In genomic region chr1:63269571-63269970, GRCh38 we compare ENCODE assay signal across 1 cellular context.
TF ChIP-seq lines count a peak whose summit lies in the region.

No MANE protein-coding gene starts in this region.

TF ChIP-seq in GM23338, 12 proteins besides CTCF, POLR2A, EP300 and RAD21 (continued from another document):
- TF ChIP-seq, protein P1, sequence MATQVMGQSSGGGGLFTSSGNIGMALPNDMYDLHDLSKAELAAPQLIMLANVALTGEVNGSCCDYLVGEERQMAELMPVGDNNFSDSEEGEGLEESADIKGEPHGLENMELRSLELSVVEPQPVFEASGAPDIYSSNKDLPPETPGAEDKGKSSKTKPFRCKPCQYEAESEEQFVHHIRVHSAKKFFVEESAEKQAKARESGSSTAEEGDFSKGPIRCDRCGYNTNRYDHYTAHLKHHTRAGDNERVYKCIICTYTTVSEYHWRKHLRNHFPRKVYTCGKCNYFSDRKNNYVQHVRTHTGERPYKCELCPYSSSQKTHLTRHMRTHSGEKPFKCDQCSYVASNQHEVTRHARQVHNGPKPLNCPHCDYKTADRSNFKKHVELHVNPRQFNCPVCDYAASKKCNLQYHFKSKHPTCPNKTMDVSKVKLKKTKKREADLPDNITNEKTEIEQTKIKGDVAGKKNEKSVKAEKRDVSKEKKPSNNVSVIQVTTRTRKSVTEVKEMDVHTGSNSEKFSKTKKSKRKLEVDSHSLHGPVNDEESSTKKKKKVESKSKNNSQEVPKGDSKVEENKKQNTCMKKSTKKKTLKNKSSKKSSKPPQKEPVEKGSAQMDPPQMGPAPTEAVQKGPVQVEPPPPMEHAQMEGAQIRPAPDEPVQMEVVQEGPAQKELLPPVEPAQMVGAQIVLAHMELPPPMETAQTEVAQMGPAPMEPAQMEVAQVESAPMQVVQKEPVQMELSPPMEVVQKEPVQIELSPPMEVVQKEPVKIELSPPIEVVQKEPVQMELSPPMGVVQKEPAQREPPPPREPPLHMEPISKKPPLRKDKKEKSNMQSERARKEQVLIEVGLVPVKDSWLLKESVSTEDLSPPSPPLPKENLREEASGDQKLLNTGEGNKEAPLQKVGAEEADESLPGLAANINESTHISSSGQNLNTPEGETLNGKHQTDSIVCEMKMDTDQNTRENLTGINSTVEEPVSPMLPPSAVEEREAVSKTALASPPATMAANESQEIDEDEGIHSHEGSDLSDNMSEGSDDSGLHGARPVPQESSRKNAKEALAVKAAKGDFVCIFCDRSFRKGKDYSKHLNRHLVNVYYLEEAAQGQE (IDR thresholded peaks at IDR 0.05; ENCODE audit: unreplicated experiment), result no peak
- no peak for TF ChIP-seq ZNF331 (CRISPR knock-in tag; IDR thresholded peaks at IDR 0.05; ENCODE audit: low read depth)
- no peak for TF ChIP-seq JUNB (IDR thresholded peaks at IDR 0.05; ENCODE audit: unreplicated experiment)
- TF ChIP-seq NANOG (IDR thresholded peaks at IDR 0.05; ENCODE audit: borderline replicate concordance), result no peak
